14 cellular contexts compared by ENCODE assay signal in the genomic region with DNA sequence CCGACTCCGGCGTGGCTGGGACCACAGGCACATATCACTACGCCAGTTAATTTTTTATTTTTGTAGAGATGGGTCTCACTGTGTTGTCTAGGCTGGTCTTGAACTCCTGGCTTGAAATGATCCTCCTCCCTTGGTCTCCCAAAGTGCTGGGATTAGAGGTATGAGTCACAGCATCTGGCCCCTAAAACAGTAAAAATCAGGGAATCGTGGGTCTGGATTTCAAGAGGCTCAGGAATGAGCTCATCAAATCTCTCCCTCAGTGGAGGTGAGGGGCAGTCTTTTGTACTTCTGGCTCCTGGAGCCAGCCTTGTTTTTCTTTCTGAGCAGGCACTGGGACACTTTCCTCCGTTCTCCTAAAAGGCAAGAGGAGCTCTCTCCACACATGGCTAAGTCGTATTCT. TPM values are rescaled to one million over a fixed set of nuclear protein-coding genes. Genes with fewer than 3 reads are reported as not detected.
A peak's percentile ranks its signal among the peaks of the same experiment; 100 is the strongest.
DNase-seq lines count a peak whose midpoint lies in the region; ATAC-seq and TF ChIP-seq lines count a peak whose summit lies in the region.
"Had no signal": no experiment of that assay in that cellular context is flagged by ENCODE, and none has a peak within 500 bp of the region (broad histone marks: within the 10 kb centered on the region; RNA-seq: fewer than 3 reads in every experiment).

No MANE protein-coding gene starts in this region.

- no peak for TF ChIP-seq EP300 in sigmoid colon (IDR thresholded peaks at IDR 0.05)

- TF ChIP-seq CTCF in PC-3 (conservative IDR thresholded peaks at IDR 0.05; ENCODE audit: low read depth, low read length) (no peak), fibroblast of villous mesenchyme (IDR thresholded peaks at IDR 0.05; ENCODE audit: insufficient read depth, low read depth, low read length) (no peak), sigmoid colon (IDR thresholded peaks at IDR 0.05) (no peak), GM10266 (IDR thresholded peaks at IDR 0.05; ENCODE audit: control insufficient read depth, insufficient read depth, low read depth, missing control alignments) (no peak)

- peak; percentile 38 for DNase-seq in DMS 273 (lab: John Stamatoyannopoulos, UW; ENCODE audit: unreplicated experiment)
- DNase-seq in DMS 273 treated with DMSO at 0.1 percent for 48 hours (lab: John Stamatoyannopoulos, UW): no peak
- no peak for DNase-seq in PC-3
- DNase-seq in fibroblast of villous mesenchyme (ENCODE audit: low read depth): peak; percentile 22
- no peak for DNase-seq in sigmoid colon
- no peak for DNase-seq in kidney tubule cell (ENCODE audit: low spot score)
- no peak for DNase-seq in GM10266 (ENCODE audit: extremely low spot score)
- DNase-seq: activated CD4-positive, alpha-beta memory T cell treated with anti-CD3 and anti-CD28 coated beads for 36 hours; activated naive CD4-positive, alpha-beta T cell treated with anti-CD3 and anti-CD28 coated beads, Interleukin-2, amount 10 ng/mL, durations not matched to agents 7 days and 5 days; activated T-cell treated with anti-CD3 and anti-CD28 coated beads, Interleukin-2, amount 50 U/mL, for 24 hours; aorta; stimulated activated CD4-positive, alpha-beta T cell treated with anti-CD3 and anti-CD28 coated beads, Interleukin-2, amount 100 ng/mL, for 24 hours had no signal

- H2AFZ ChIP-seq in PC-3 (ENCODE audit: low read length): no peak overlapping the region

- H3K4me3 ChIP-seq in PC-3 (ENCODE audit: low read length): no peak overlapping the region; the same call in 1 of the 2 replicates
- H3K4me3 ChIP-seq in fibroblast of villous mesenchyme (ENCODE audit: low read depth, low read length): no peak overlapping the region
- H3K4me3 ChIP-seq in sigmoid colon: no peak overlapping the region

- no peaks in the 10 kb centered on the region for H3K36me3 ChIP-seq in PC-3 (ENCODE audit: low read depth, low read length)
- H3K36me3 ChIP-seq in sigmoid colon: peaks cover 0 to 12% (median 0%) of the 10 kb centered on the region in 4 donors

- H3K9me3 ChIP-seq in PC-3 (ENCODE audit: low read length) (no peaks in the 10 kb centered on the region), sigmoid colon (no peaks in the 10 kb centered on the region)

- no peaks in the 10 kb centered on the region for H3K9me2 ChIP-seq in PC-3 (replicated peaks; ENCODE audit: low read length)

- BruUV-seq in PC-3 (replicated peaks; lab: Mats Ljungman, UMichigan): no TSS peak

- peak; percentile 5; the same call in 1 of the 2 replicates for ATAC-seq in PC-3
- no peak for ATAC-seq in GM18511 (IDR thresholded peaks at IDR 0.05; ENCODE audit: unreplicated experiment)

- H3K79me2 ChIP-seq in PC-3 (ENCODE audit: low read length): no peaks in the 10 kb centered on the region

- H3K27me3 ChIP-seq in PC-3 (ENCODE audit: low read length) (no peaks in the 10 kb centered on the region), sigmoid colon (no peaks in the 10 kb centered on the region)

- intact Hi-C loops in PC-3 (cut with micrococcal nuclease): no loop called here
- intact Hi-C loops in sigmoid colon (cut with DNase I): no loop called here

- CTCF ChIA-PET in PC-3 (lab: Charles Lee): no interaction called here

- H4K20me1 ChIP-seq in PC-3 (ENCODE audit: low read length): no peaks in the 10 kb centered on the region

- peak overlapping the region; percentile 66 for H3K4me2 ChIP-seq in PC-3 (ENCODE audit: low read length)

- POLR2A ChIA-PET in PC-3 (lab: Charles Lee; ENCODE audit: unreplicated experiment): interaction anchor here (0.5 to 1.2 kb wide), 2 partner anchors 30 to 32 kb away, joined by 3 to 4 read pairs; no protein-coding TSS in a partner anchor

- H3K4me1 ChIP-seq in PC-3 (ENCODE audit: insufficient read depth, low read length) (peaks cover 21% of the 10 kb centered on the region), sigmoid colon (peaks cover 0 to 20% (median 16%) of the 10 kb centered on the region in 4 donors)

- WGBS in sigmoid colon, 2 donors: 71 to 81% methylated on average over 7 of the region's 7 CpGs

- H3K27ac ChIP-seq in PC-3 (ENCODE audit: low read length) (no peak overlapping the region), sigmoid colon (peak overlapping the region in 3 of 4 donors; percentile 36 to 64 (median 57))
- H3K27ac ChIP-seq: 22Rv1 had no signal

- no peaks in the 10 kb centered on the region for H3F3A ChIP-seq in PC-3 (ENCODE audit: low read length, unreplicated experiment)

- no peak overlapping the region for H3K9ac ChIP-seq in PC-3 (ENCODE audit: low read length)

- TF ChIP-seq POLR2A in sigmoid colon (IDR thresholded peaks at IDR 0.05): no peak

RNA-seq across cellular contexts. Expression of gene RHEB, which starts 32.1 kb away (rescaled TPM):
- total RNA-seq in PC-3 (2014; rRNA removed) (87.0 and 99.3 TPM in 2 replicates), fibroblast of villous mesenchyme (52.2 and 79.5 TPM in 2 replicates), sigmoid colon (100 to 1,000 TPM; 121 to 162 (median 136) TPM)
- 100 to 1,000 TPM in 1 of 3 donors, 10 to 100 TPM in 2; 48.3 to 110 (median 91.3) TPM for polyA plus RNA-seq in sigmoid colon

Comparison
In these comparisons a context has a peak if more than half of its experiments do, and no peak if none do; other contexts are left out.
1. DNase-seq: peak in DMS 273 (single experiment) and fibroblast of villous mesenchyme (single experiment); none in DMS 273 treated with DMSO at 0.1 percent for 48 hours (single experiment), PC-3 (single experiment), sigmoid colon (single experiment), kidney tubule cell (single experiment) and GM10266 (single experiment).